In genomic region chr5:172859966-172860365, GRCh38 we compare ENCODE assay signal across 11 cellular contexts. TPM values are rescaled to one million over a fixed set of nuclear protein-coding genes. Genes with fewer than 3 reads are reported as not detected.
DNase-seq lines count a peak whose midpoint lies in the region; ATAC-seq and TF ChIP-seq lines count a peak whose summit lies in the region.
"Had no signal": no experiment of that assay in that cellular context is flagged by ENCODE, and none has a peak within 500 bp of the region (broad histone marks: within the 10 kb centered on the region; RNA-seq: fewer than 3 reads in every experiment).

No MANE protein-coding gene starts in this region.

- H3K27ac ChIP-seq in H9 (ENCODE audit: insufficient read length, low read depth, low read length) (no peak overlapping the region), breast epithelium (peak overlapping the region; percentile 77 to 91), stomach (peak overlapping the region; percentile 85 to 98 (median 94))

- no peak overlapping the region for H2AK5ac ChIP-seq in H9 (ENCODE audit: insufficient read length, low read length)

- DNase-seq in H9 (no peak), breast epithelium (ENCODE audit: low spot score in 2 of 2) (no peak), memory B cell (ENCODE audit: low spot score in 2 of 2) (no peak), stomach (peak; percentile 64), omental fat pad (ENCODE audit: low spot score) (no peak), RKO (ENCODE audit: low spot score) (no peak)
- no peak for DNase-seq in activated CD8-positive, alpha-beta memory T cell treated with anti-CD3 and anti-CD28 coated beads, Interleukin-2, amount 50 U/mL, for 4 hours
- DNase-seq: activated naive CD4-positive, alpha-beta T cell treated with anti-CD3 and anti-CD28 coated beads, Interleukin-2, amount 50 U/mL, for 16 hours; DMS79; NCI-H1417 had no signal

- H2BK20ac ChIP-seq in H9 (ENCODE audit: low read depth, low read length, poor library complexity, severe bottlenecking) = no peak overlapping the region

- no peak overlapping the region for H3K56ac ChIP-seq in H9 (ENCODE audit: insufficient read length, low read depth, low read length)

- H3K4me2 ChIP-seq in H9 (ENCODE audit: insufficient read depth, insufficient read length, low read length) = no peak overlapping the region

- no peak for TF ChIP-seq CTCF in H9 (conservative IDR thresholded peaks at IDR 0.05)
- TF ChIP-seq CTCF in breast epithelium (IDR thresholded peaks at IDR 0.05) = no peak
- TF ChIP-seq CTCF in stomach (IDR thresholded peaks at IDR 0.05) = no peak
- no peak for TF ChIP-seq CTCF in omental fat pad (IDR thresholded peaks at IDR 0.05)

- peaks cover 3% of the 10 kb centered on the region for H4K20me1 ChIP-seq in H9 (ENCODE audit: control insufficient read depth, insufficient read depth, insufficient read length)

- H3K9me3 Mint-ChIP-seq in H9 (no peaks in the 10 kb centered on the region), memory B cell (no peaks in the 10 kb centered on the region)

- H3K27ac Mint-ChIP-seq in H9 = peak overlapping the region in 2 of 3 experiments; percentile 47 to 86; a peak in 3 of 7 replicates
- peak overlapping the region; percentile 56 for H3K27ac Mint-ChIP-seq in memory B cell

- no peak overlapping the region for H3K18ac ChIP-seq in H9 (ENCODE audit: insufficient read length, low read depth, low read length)

- H3K9ac ChIP-seq in H9 (ENCODE audit: extremely low read depth, insufficient read length, low read length) = no peak overlapping the region

- peaks cover 3% of the 10 kb centered on the region for H3K23me2 ChIP-seq in H9 (ENCODE audit: insufficient read length, low read depth, low read length, poor library complexity, severe bottlenecking)

- TF ChIP-seq POLR2A in breast epithelium (IDR thresholded peaks at IDR 0.05) = no peak
- no peak for TF ChIP-seq POLR2A in stomach (IDR thresholded peaks at IDR 0.05)

- H2BK15ac ChIP-seq in H9 (ENCODE audit: low read depth, low read length) = no peak overlapping the region

- no peak overlapping the region for H3K14ac ChIP-seq in H9 (ENCODE audit: insufficient read depth, low read length)

- no peak overlapping the region for H2BK120ac ChIP-seq in H9 (ENCODE audit: low read depth, low read length, poor library complexity, severe bottlenecking)

- H4K8ac ChIP-seq in H9 (replicated peaks; ENCODE audit: insufficient read length, low read depth, low read length) = no peak overlapping the region

- intact Hi-C loops in breast epithelium (cut with DNase I; ENCODE audit: low total_unique reads) = loop anchor here (1.0 to 10.0 kb wide), 2 partner anchors 32 to 85 kb away; partner anchors contain the start of gene DUSP1
- intact Hi-C loops in stomach (cut with DNase I; ENCODE audit: low total_unique reads) = no loop called here

- H4K91ac ChIP-seq in H9 (ENCODE audit: insufficient read length, low read depth, low read length) = no peak overlapping the region

- H3K4me1 Mint-ChIP-seq in H9 (peaks cover 15 to 38% of the 10 kb centered on the region in 2 experiments; a peak in 3 of 4 replicates), memory B cell (peaks cover 40% of the 10 kb centered on the region)

- no CpG with 5 or more reads among the region's 4 CpGs for WGBS in H9 (ENCODE audit: extremely low coverage, insufficient read length, low lambda C conversion rate)
- 21 to 59% (median 53%) methylated on average over 4 of the region's 4 CpGs for WGBS in stomach, 5 donors

- H3K79me1 ChIP-seq in H9 (ENCODE audit: insufficient read depth, low read depth, low read length, poor library complexity, severe bottlenecking) = no peaks in the 10 kb centered on the region

- ATAC-seq in memory B cell (ENCODE audit: low read depth) (no peak), omental fat pad (ENCODE audit: low FRiP score) (no peak), HG02571 (IDR thresholded peaks at IDR 0.05; ENCODE audit: unreplicated experiment) (no peak)

- no peak overlapping the region for H3T11ph ChIP-seq in H9 (ENCODE audit: low read length)

- H3K36me3 Mint-ChIP-seq in H9 (ENCODE audit: insufficient read depth in 1 of 3, low read depth in 3 of 3) (peaks cover 7 to 15% (median 10%) of the 10 kb centered on the region in 3 experiments; a peak in 5 of 7 replicates), memory B cell (peaks cover 17% of the 10 kb centered on the region)

- H3K4ac ChIP-seq in H9 (ENCODE audit: low read depth, low read length) = no peak overlapping the region

- H3K23ac ChIP-seq in H9 (ENCODE audit: insufficient read length, low read depth, low read length) = no peak overlapping the region

- no peaks in the 10 kb centered on the region for H3K9me3 ChIP-seq in H9 (ENCODE audit: control insufficient read depth, low read depth, low read length)
- no peaks in the 10 kb centered on the region for H3K9me3 ChIP-seq in breast epithelium
- H3K9me3 ChIP-seq in stomach = no peaks in the 10 kb centered on the region

- peaks cover 10% of the 10 kb centered on the region; the same call in 1 of the 2 replicates for H3K79me2 ChIP-seq in H9 (ENCODE audit: insufficient read depth, low read length)

- no peaks in the 10 kb centered on the region for H3K36me3 ChIP-seq in breast epithelium
- peaks cover 0 to 6% (median 0%) of the 10 kb centered on the region in 4 donors for H3K36me3 ChIP-seq in stomach

- no peak overlapping the region for H4K5ac ChIP-seq in H9 (ENCODE audit: insufficient read length, low read depth, low read length)

- no peak for TF ChIP-seq EP300 in stomach (IDR thresholded peaks at IDR 0.05)

- no peak overlapping the region for H2BK5ac ChIP-seq in H9 (ENCODE audit: insufficient read length, low read length)

- H2AFZ ChIP-seq in H9 (ENCODE audit: low read length) = no peak overlapping the region

- H3K4me1 ChIP-seq in H9 (ENCODE audit: insufficient read depth, low read length) (0 out of 2 replicates have a peak, but pooled peaks cover 3% of the 10 kb centered on the region), breast epithelium (peaks cover 34 to 46% of the 10 kb centered on the region in 2 donors), stomach (peaks cover 71 to 87% (median 81%) of the 10 kb centered on the region in 4 donors)

- no peaks in the 10 kb centered on the region for H3K27me3 ChIP-seq in H9 (ENCODE audit: insufficient read depth, low read length)
- H3K27me3 ChIP-seq in breast epithelium = no peaks in the 10 kb centered on the region
- H3K27me3 ChIP-seq in stomach = no peaks in the 10 kb centered on the region

- H3K4me3 ChIP-seq in breast epithelium = peak overlapping the region in 1 of 3 donors; percentile 36
- no peak overlapping the region for H3K4me3 ChIP-seq in stomach

- no peak overlapping the region for H3K4me3 Mint-ChIP-seq in H9
- H3K4me3 Mint-ChIP-seq in memory B cell = no peak overlapping the region

- H2BK12ac ChIP-seq in H9 (ENCODE audit: insufficient read length, low read depth, low read length) = no peak overlapping the region

- H3K27me3 Mint-ChIP-seq in H9 (ENCODE audit: low read depth) (no peaks in the 10 kb centered on the region), memory B cell (no peaks in the 10 kb centered on the region)

RNA-seq across cellular contexts. Expression of gene ERGIC1, which starts 25.9 kb away (rescaled TPM):
- total RNA-seq in H9 (2021) (74.2 and 77.0 TPM in 2 replicates), breast epithelium (100 to 1,000 TPM in 1 of 3 donors, 10 to 100 TPM in 2; 86.6 to 139 (median 95.2) TPM), stomach (100 to 1,000 TPM in 4 of 5 donors, 10 to 100 TPM in 1; 98.8 to 293 (median 137) TPM), omental fat pad (100 to 1,000 TPM in 3 of 4 donors, 10 to 100 TPM in 1; 98.8 to 227 (median 129) TPM)
- 10 to 100 TPM; 54.5 to 95.3 (median 83.7) TPM for polyA plus RNA-seq in stomach
